Comparison of ENCODE assay signal across 25 cellular contexts in the genomic region with DNA sequence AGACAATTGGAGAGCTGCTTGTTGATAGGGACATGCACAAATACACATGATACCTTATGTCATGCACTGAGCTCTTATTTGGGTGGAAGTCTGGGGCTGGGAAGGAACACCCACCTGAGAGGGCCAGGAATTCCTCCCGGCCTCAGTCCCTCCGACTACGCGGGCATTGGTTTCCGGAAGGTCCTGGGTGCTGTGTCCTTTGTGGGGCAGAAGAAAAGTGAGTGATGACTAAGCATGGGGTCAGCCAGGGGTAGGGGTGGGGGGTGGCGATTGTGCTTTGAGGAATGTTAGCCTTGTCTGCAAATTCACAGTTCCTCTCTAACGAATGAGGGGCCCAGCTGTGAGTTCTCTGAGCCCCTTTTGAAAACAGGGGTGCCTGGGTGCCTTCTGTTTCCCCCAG. TPM values are rescaled to one million over a fixed set of nuclear protein-coding genes. Genes with fewer than 3 reads are reported as not detected.
DNase-seq lines count a peak whose midpoint lies in the region; ATAC-seq, FAIRE-seq and TF ChIP-seq lines count a peak whose summit lies in the region.
"Had no signal": no experiment of that assay in that cellular context is flagged by ENCODE, and none has a peak within 500 bp of the region (broad histone marks: within the 10 kb centered on the region; RNA-seq: fewer than 3 reads in every experiment).

No MANE protein-coding gene starts in this region.

- H3K4me1 ChIP-seq in adrenal gland (replicated peaks in 1 of 2) (peaks cover 0 to 11% of the 10 kb centered on the region in 2 donors), left ventricle myocardium inferior (peaks cover 5% of the 10 kb centered on the region)

- intact Hi-C loops in adrenal gland (cut with DNase I) (loop anchor here (10.0 kb wide), 2 partner anchors 281 to 511 kb away; no protein-coding TSS in a partner anchor), left cardiac atrium (cut with DNase I) (no loop called here), left ventricle myocardium inferior (cut with micrococcal nuclease) (no loop called here)

- TF ChIP-seq CTCF in AG04450 (IDR thresholded peaks at IDR 0.05; ENCODE audit: low read depth, low read length) (no peak), adrenal gland (IDR thresholded peaks at IDR 0.05) (no peak), left ventricle myocardium inferior (IDR thresholded peaks at IDR 0.05; ENCODE audit: borderline replicate concordance) (no peak)

- ATAC-seq in left cardiac atrium = no peak
- no peak for ATAC-seq in HG02884 (IDR thresholded peaks at IDR 0.05; ENCODE audit: unreplicated experiment)
- ATAC-seq: activated CD4-positive, alpha-beta T cell treated with anti-CD3 and anti-CD28 coated beads for 36 hours; heart right ventricle had no signal

- CTCF ChIA-PET in AG04450 (lab: Charles Lee) = interaction anchor here (0.6 kb wide), 1 partner anchor 215 kb away, joined by 4 read pairs; no protein-coding TSS in a partner anchor

- DNase-seq in AG04450 (ENCODE audit: low read depth, low spot score) (no peak), HTR-8/SVneo (ENCODE audit: insufficient read length, low spot score) (peak; percentile 44), adrenal gland (peak in 4 of 7 donors; percentile 26 to 32 (median 30)), iris pigment epithelial cell (ENCODE audit: low read depth) (peak; percentile 38), left cardiac atrium (no peak), left ventricle myocardium inferior (no peak), NCI-H82 treated with DMSO at 0.1 percent for 48 hours (lab: John Stamatoyannopoulos, UW; ENCODE audit: unreplicated experiment) (no peak)
- DNase-seq: activated CD4-positive, alpha-beta T cell treated with anti-CD3 and anti-CD28 coated beads for 36 hours; colonic mucosa; heart right ventricle; NCI-H1105; NCI-H510A treated with DMSO at 0.1 percent for 48 hours; nucleus accumbens; SW 1271 had no signal

- no peaks in the 10 kb centered on the region; the same call in 1 of the 2 replicates for H3K9me3 ChIP-seq in AG04450 (ENCODE audit: control insufficient read depth, insufficient read depth, low read length)
- H3K9me3 ChIP-seq in adrenal gland (replicated peaks in 1 of 3) = no peaks in the 10 kb centered on the region
- H3K9me3 ChIP-seq in left ventricle myocardium inferior (replicated peaks) = no peaks in the 10 kb centered on the region
- H3K9me3 ChIP-seq: BLaER1, colonic mucosa, heart right ventricle, right atrium auricular region had no signal

- no peak for TF ChIP-seq POLR2A in adrenal gland (IDR thresholded peaks at IDR 0.05)

- H3K36me3 ChIP-seq in adrenal gland (replicated peaks in 1 of 2) = no peaks in the 10 kb centered on the region
- H3K36me3 ChIP-seq in left ventricle myocardium inferior = no peaks in the 10 kb centered on the region
- H3K36me3 ChIP-seq: BLaER1, colonic mucosa, heart right ventricle, right atrium auricular region had no signal

- no peaks in the 10 kb centered on the region for H3K27me3 ChIP-seq in AG04450 (ENCODE audit: control insufficient read depth, insufficient read depth, low read length)
- no peaks in the 10 kb centered on the region for H3K27me3 ChIP-seq in adrenal gland
- H3K27me3 ChIP-seq in left ventricle myocardium inferior (ENCODE audit: low read depth) = peaks cover 5% of the 10 kb centered on the region
- H3K27me3 ChIP-seq: BLaER1, colonic mucosa, heart right ventricle, right atrium auricular region had no signal

- no peak for FAIRE-seq in HTR-8/SVneo (lab: Jason Lieb, UNC)
- FAIRE-seq: A204.1, endometrium, islet of Langerhans had no signal

- H3K27ac ChIP-seq in AG04450 (ENCODE audit: low read depth, low read length) (peak overlapping the region; percentile 11), adrenal gland (no peak overlapping the region), left ventricle myocardium inferior (replicated peaks) (no peak overlapping the region)
- H3K27ac ChIP-seq: BLaER1, colonic mucosa, heart right ventricle, KMS-11, right atrium auricular region had no signal

- 7 to 48% (median 34%) methylated on average over 6 to 7 of the region's 7 CpGs for WGBS in adrenal gland, 4 donors

- POLR2A ChIA-PET in AG04450 (lab: Yijun Ruan, JAX) = interaction anchor here (0.7 kb wide), 2 partner anchors 11 to 945 kb away, joined by 3 to 5 read pairs; a partner anchor contains a TSS

- H3K4me3 ChIP-seq in AG04450 (ENCODE audit: low read depth, low read length) (no peak overlapping the region), adrenal gland (no peak overlapping the region), left ventricle myocardium inferior (no peak overlapping the region)
- H3K4me3 ChIP-seq: BLaER1, colonic mucosa, heart right ventricle, right atrium auricular region had no signal

RNA-seq across cellular contexts. Expression of a gene that starts 0.8 kb away (rescaled TPM):
- 0.74 and 0.79 TPM in 2 replicates for polyA plus RNA-seq in AG04450 (2011; rRNA removed)
- 0.23 TPM in 1 of 2 replicates, not detected in the other for polyA minus RNA-seq in AG04450 (2011; rRNA and poly(A)+ RNA removed)
- 1 to 10 TPM in 6 of 8 donors, under 1 TPM in 1, not detected in 1; 0.28 to 9.4 (median 4.1) TPM for total RNA-seq in adrenal gland
- polyA plus RNA-seq in adrenal gland = under 1 TPM; 0.60 to 0.80 (median 0.67) TPM
- total RNA-seq in left cardiac atrium = not detected
- not detected for total RNA-seq in left ventricle myocardium inferior
- total RNA-seq: activated T-helper 1 cell treated with anti-CD3 and anti-CD28 coated beads, Interleukin-12 subunit alpha, Interleukin-12 subunit beta, Interleukin-2, Interleukin-4 antibody, amounts not matched to agents 30 ng/mL and 10 ng/mL and 1 ng/mL, durations not matched to agents 14 hours and 24 hours and 36 hours; colonic mucosa; G401; heart right ventricle; lung microvascular endothelial cell; right atrium auricular region; subcutaneous adipose tissue had no signal
- polyA plus RNA-seq: heart right ventricle had no signal

RNA-seq across cellular contexts. Expression of a gene that starts 21.7 kb away (rescaled TPM):
- polyA plus RNA-seq in AG04450 (2011; rRNA removed) = 0.04 TPM in 1 of 2 replicates, not detected in the other
- not detected in 2 replicates for polyA minus RNA-seq in AG04450 (2011; rRNA and poly(A)+ RNA removed)
- total RNA-seq in adrenal gland = 10 to 100 TPM in 1 of 8 donors, 1 to 10 TPM in 7; 4.2 to 16.6 (median 7.1) TPM
- 1 to 10 TPM; 4.3 to 9.8 (median 4.6) TPM for polyA plus RNA-seq in adrenal gland
- 1 to 10 TPM; 3.2 to 4.0 TPM for total RNA-seq in left cardiac atrium
- total RNA-seq in left ventricle myocardium inferior = 1.6 TPM
- total RNA-seq: G401, lung microvascular endothelial cell had no signal

RNA-seq across cellular contexts. Expression of a gene that starts 45.5 kb away (rescaled TPM):
- polyA plus RNA-seq in AG04450 (2011; rRNA removed) (31.1 and 32.1 TPM in 2 replicates), adrenal gland (1 to 10 TPM; 1.5 to 6.9 (median 1.7) TPM)
- polyA minus RNA-seq in AG04450 (2011; rRNA and poly(A)+ RNA removed) = 26.9 and 36.2 TPM in 2 replicates
- total RNA-seq in adrenal gland (10 to 100 TPM in 1 of 8 donors, 1 to 10 TPM in 6, under 1 TPM in 1; 0.66 to 11.0 (median 6.8) TPM), left cardiac atrium (1 to 10 TPM; 3.6 to 4.4 TPM), left ventricle myocardium inferior (0.60 TPM)

Comparison
In these comparisons a context has a peak if more than half of its experiments do, and no peak if none do; other contexts are left out.
1. DNase-seq: peak in HTR-8/SVneo (single experiment), adrenal gland (4 of 7) and iris pigment epithelial cell (single experiment); none in AG04450 (single experiment), left cardiac atrium (single experiment), left ventricle myocardium inferior (single experiment) and NCI-H82 treated with DMSO at 0.1 percent for 48 hours (single experiment).
2. intact Hi-C loops: an anchor here in adrenal gland (10.0 kb wide); none called in left cardiac atrium and left ventricle myocardium inferior.